In the genomic region with DNA sequence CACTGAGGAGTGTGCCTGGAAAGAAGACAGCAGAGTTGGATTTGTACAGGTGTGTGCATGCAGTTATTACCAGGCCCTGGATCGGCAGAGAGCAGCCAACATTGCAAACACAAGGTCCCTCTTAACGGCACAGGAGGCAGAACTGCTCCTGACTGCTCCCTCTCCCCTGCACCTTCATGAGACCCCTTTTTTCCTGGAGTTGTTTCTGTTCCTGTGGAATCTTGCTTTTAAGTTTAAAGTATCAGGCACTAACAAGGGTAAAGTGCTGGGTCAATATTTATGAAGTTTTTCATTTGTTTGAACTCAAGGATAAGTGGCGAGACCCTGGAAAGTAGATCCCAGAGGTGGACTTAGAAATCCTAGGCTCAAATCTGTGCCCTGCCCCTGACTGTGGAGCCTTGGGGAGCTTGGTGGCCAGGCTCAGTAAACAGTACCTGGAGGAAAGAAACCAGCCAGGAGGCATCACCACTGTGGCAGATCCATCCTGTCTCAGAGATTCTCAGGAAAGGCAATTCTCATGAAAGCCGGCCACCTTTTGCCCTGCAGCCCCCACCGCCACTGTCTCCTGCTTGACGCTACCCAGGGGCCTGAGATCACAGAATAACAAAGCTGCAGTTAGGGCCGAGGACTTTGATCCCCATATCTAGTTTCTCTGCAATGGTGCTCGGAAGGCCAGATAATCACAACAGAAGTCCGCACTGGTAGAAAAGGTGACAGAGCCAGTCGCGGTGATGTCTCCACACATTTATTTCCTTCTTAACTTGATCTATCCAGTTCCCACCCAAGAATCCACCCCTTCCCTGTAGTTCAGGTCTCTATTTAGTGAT, we compare ENCODE assay signal across 1 cellular context.
TF ChIP-seq lines count a peak whose summit lies in the region.

No MANE protein-coding gene starts in this region.

TF ChIP-seq in H1, 55 proteins besides CTCF, POLR2A, EP300 and RAD21 (continued from another document):
- TF ChIP-seq JUND (IDR thresholded peaks at IDR 0.05; ENCODE audit: low read length) (no peak), CEBPB (IDR thresholded peaks at IDR 0.05; ENCODE audit: low read depth, low read length) (no peak)
